ENCODE assay signal across 16 cellular contexts in the genomic region with DNA sequence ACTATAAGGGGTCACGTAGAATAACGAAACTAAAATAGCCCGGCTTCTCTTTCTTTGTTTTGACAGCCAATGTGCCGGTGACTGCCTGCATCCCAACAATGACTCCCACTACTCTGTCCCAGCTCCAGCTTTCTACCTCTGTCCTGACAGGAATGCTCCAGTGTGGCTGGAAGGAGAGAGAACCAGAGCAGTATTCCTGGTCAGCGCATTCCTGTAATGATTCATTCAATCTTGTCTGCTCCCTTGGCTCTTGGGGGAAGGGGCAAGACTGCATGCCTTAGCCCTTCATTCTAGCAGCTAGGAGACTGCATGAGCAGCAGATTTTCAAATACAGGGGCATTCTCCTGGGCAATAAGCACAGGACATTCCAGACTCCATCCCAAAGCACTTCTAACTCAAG.
DNase-seq lines count a peak whose midpoint lies in the region; ATAC-seq and TF ChIP-seq lines count a peak whose summit lies in the region.
"Had no signal": no experiment of that assay in that cellular context is flagged by ENCODE, and none has a peak within 500 bp of the region (broad histone marks: within the 10 kb centered on the region; RNA-seq: fewer than 3 reads in every experiment).

No MANE protein-coding gene starts in this region.

- H3K4me3 Mint-ChIP-seq in endodermal cell: no peak overlapping the region
- H3K4me3 Mint-ChIP-seq: activated CD8-positive, alpha-beta T cell treated with anti-CD3 and anti-CD28 coated beads, Interleukin-2, amount 10 ng/mL, durations not matched to agents 7 days and 5 days; activated naive CD4-positive, alpha-beta T cell treated with anti-CD3 and anti-CD28 coated beads for 36 hours; B cell; stimulated activated memory B cell treated with anti-CD40 and anti-IgM and Interleukin-4, amounts not matched to agents 10 μg/mL and 1 μg/mL and 100 μg/mL, for 72 hours had no signal

- no peak for TF ChIP-seq CTCF in endodermal cell (conservative IDR thresholded peaks at IDR 0.05)
- TF ChIP-seq CTCF in gastrocnemius medialis (IDR thresholded peaks at IDR 0.05 in 4 of 5, conservative IDR thresholded peaks at IDR 0.05 in 1 of 5): no peak

- no peak overlapping the region for H3K27ac Mint-ChIP-seq in endodermal cell
- H3K27ac Mint-ChIP-seq: activated CD8-positive, alpha-beta T cell treated with anti-CD3 and anti-CD28 coated beads, Interleukin-2, amount 10 ng/mL, durations not matched to agents 7 days and 5 days; activated naive CD4-positive, alpha-beta T cell treated with anti-CD3 and anti-CD28 coated beads for 36 hours; B cell; stimulated activated memory B cell treated with anti-CD40 and anti-IgM and Interleukin-4, amounts not matched to agents 10 μg/mL and 1 μg/mL and 100 μg/mL, for 72 hours had no signal

- H3K27ac ChIP-seq in endodermal cell (ENCODE audit: low read depth, low read length) (no peak overlapping the region), gastrocnemius medialis (no peak overlapping the region)

- H3K4me1 ChIP-seq in endodermal cell (ENCODE audit: control insufficient read depth, insufficient read depth, low read length) (no peaks in the 10 kb centered on the region), gastrocnemius medialis (no peaks in the 10 kb centered on the region)

- H3K27me3 Mint-ChIP-seq in endodermal cell (ENCODE audit: insufficient read depth): peaks cover 3% of the 10 kb centered on the region
- H3K27me3 Mint-ChIP-seq: B cell; stimulated activated memory B cell treated with anti-CD40 and anti-IgM and Interleukin-4, amounts not matched to agents 10 μg/mL and 1 μg/mL and 100 μg/mL, for 72 hours had no signal

- DNase-seq in AG08395 (ENCODE audit: low spot score): peak; percentile 18
- DNase-seq in MG63: peak; percentile 32
- peak; percentile 70 for DNase-seq in endodermal cell
- DNase-seq in lung microvascular endothelial cell (ENCODE audit: low read depth in 2 of 2): peak; percentile 4 to 27
- no peak for DNase-seq in dermis blood vessel endothelial cell
- DNase-seq in gastrocnemius medialis: no peak
- no peak for DNase-seq in NCI-H2227 (lab: John Stamatoyannopoulos, UW; ENCODE audit: unreplicated experiment)
- DNase-seq: activated CD8-positive, alpha-beta T cell treated with anti-CD3 and anti-CD28 coated beads, Interleukin-2, amount 10 ng/mL, durations not matched to agents 7 days and 5 days; activated naive CD4-positive, alpha-beta T cell treated with anti-CD3 and anti-CD28 coated beads for 36 hours; DND-41; Kasumi-1; stimulated activated CD4-positive, alpha-beta T cell treated with anti-CD3 and anti-CD28 coated beads, Interleukin-2, amount 100 ng/mL, for 24 hours had no signal

- H3K36me3 ChIP-seq in MG63 (no peaks in the 10 kb centered on the region), endodermal cell (ENCODE audit: control insufficient read depth, insufficient read depth, low read length) (no peaks in the 10 kb centered on the region), gastrocnemius medialis (no peaks in the 10 kb centered on the region)

- H3K27me3 ChIP-seq in MG63: no peaks in the 10 kb centered on the region
- H3K27me3 ChIP-seq in endodermal cell (ENCODE audit: control insufficient read depth, insufficient read depth, low read length, poor library complexity, severe bottlenecking): no peaks in the 10 kb centered on the region
- H3K27me3 ChIP-seq in gastrocnemius medialis: no peaks in the 10 kb centered on the region

- H3K4me1 Mint-ChIP-seq in endodermal cell: peaks cover 4% of the 10 kb centered on the region
- H3K4me1 Mint-ChIP-seq: B cell had no signal

- TF ChIP-seq POLR2A in gastrocnemius medialis (IDR thresholded peaks at IDR 0.05): no peak

- H3K36me3 Mint-ChIP-seq in endodermal cell (ENCODE audit: low read depth): no peaks in the 10 kb centered on the region
- H3K36me3 Mint-ChIP-seq: stimulated activated memory B cell treated with anti-CD40 and anti-IgM and Interleukin-4, amounts not matched to agents 10 μg/mL and 1 μg/mL and 100 μg/mL, for 72 hours had no signal

- 76 to 100% methylated on average over 3 to 5 of the region's 5 CpGs for WGBS in endodermal cell (ENCODE audit: insufficient coverage in 1 of 2, insufficient read length in 1 of 2), 2 experiments

- no peaks in the 10 kb centered on the region for H3K9me3 Mint-ChIP-seq in endodermal cell

- intact Hi-C loops in gastrocnemius medialis (cut with DNase I; ENCODE audit: low total_unique reads): no loop called here

- in situ Hi-C loops in gastrocnemius medialis (cut with MboI; ENCODE audit: low sequenced_read_pairs in 4 of 4): no loop called here

- H3K4me3 ChIP-seq in MG63 (peak overlapping the region; percentile 37), endodermal cell (ENCODE audit: low read length) (no peak overlapping the region), gastrocnemius medialis (no peak overlapping the region)

- no peak overlapping the region for H3K9ac ChIP-seq in endodermal cell (ENCODE audit: extremely low read depth, low read length, poor library complexity, severe bottlenecking)

- no peaks in the 10 kb centered on the region for H3K9me3 ChIP-seq in MG63
- no peaks in the 10 kb centered on the region for H3K9me3 ChIP-seq in endodermal cell (ENCODE audit: control insufficient read depth, low read length)
- no peaks in the 10 kb centered on the region for H3K9me3 ChIP-seq in gastrocnemius medialis

- ATAC-seq in HG03095 (IDR thresholded peaks at IDR 0.05; ENCODE audit: unreplicated experiment): no peak
- no peak for ATAC-seq in gastrocnemius medialis
- ATAC-seq: activated CD8-positive, alpha-beta T cell treated with anti-CD3 and anti-CD28 coated beads, Interleukin-2, amount 10 ng/mL, durations not matched to agents 7 days and 5 days; Panc1; stimulated activated memory B cell treated with anti-CD40 and anti-IgM and Interleukin-4, amounts not matched to agents 10 μg/mL and 1 μg/mL and 100 μg/mL, for 72 hours had no signal

Comparison
In these comparisons a context has a peak if more than half of its experiments do, and no peak if none do; other contexts are left out.
1. DNase-seq: peak in AG08395 (single experiment), MG63 (single experiment), endodermal cell (single experiment) and lung microvascular endothelial cell (2 of 2); none in dermis blood vessel endothelial cell (single experiment), gastrocnemius medialis (0 of 2) and NCI-H2227 (single experiment).